Comparison of ENCODE assay signal across 1 cellular context in the genomic region with DNA sequence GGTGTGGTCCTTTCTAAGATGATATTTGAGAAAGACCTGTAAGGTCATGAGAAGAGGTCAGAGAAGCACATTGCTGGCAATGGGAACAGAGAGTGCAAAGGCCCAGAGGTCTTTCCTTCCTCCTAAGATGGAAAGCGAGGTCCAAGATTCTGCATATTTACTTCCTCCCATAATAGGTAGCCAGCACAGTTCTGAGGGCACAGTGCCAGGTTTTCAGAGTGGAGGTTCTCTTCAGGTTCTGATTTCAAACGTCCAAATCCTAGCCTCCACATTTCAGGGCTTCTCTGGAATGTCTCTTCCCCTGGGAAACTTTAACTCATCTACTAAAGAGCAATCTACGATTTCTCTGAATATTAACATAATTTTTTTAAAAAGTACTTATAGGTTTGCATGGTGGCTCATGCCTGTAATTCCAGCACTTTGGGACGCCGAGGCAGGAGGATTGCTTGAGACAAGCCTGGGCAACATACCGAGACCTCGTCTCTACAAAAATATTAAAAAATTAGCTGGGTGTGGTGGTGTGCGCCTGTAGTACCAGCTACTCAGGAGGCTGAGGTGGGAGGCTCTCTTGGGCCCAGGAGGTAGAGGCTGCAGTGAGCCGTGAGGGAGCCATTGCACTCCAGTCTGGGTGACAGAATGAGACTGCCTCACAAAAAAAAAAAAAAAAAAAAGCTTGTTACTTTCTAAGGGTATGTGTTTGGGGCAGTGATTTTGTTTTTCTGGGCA.
TF ChIP-seq lines count a peak whose summit lies in the region.

No MANE protein-coding gene starts in this region.

TF ChIP-seq in H1, 55 proteins besides CTCF, POLR2A, EP300 and RAD21:
- TF ChIP-seq BACH1 (IDR thresholded peaks at IDR 0.05; ENCODE audit: low read length) (no peak), SP1 (IDR thresholded peaks at IDR 0.05; ENCODE audit: low read depth, low read length) (no peak), HDAC6 (IDR thresholded peaks at IDR 0.05; ENCODE audit: low read depth, low read length) (no peak), CEBPB (IDR thresholded peaks at IDR 0.05; ENCODE audit: low read depth, low read length) (no peak), HDAC2 (IDR thresholded peaks at IDR 0.05; ENCODE audit: borderline replicate concordance in 1 of 2, low read depth in 2 of 2, low read length in 2 of 2) (no peak), KDM5A (IDR thresholded peaks at IDR 0.05; ENCODE audit: low read length) (no peak), CHD2 (IDR thresholded peaks at IDR 0.05; ENCODE audit: low read length) (no peak), ASH2L (IDR thresholded peaks at IDR 0.05; ENCODE audit: low read length) (no peak), SP2 (IDR thresholded peaks at IDR 0.05; ENCODE audit: low read length) (no peak)
